Comparison of ENCODE assay signal across 1 cellular context in the genomic region with DNA sequence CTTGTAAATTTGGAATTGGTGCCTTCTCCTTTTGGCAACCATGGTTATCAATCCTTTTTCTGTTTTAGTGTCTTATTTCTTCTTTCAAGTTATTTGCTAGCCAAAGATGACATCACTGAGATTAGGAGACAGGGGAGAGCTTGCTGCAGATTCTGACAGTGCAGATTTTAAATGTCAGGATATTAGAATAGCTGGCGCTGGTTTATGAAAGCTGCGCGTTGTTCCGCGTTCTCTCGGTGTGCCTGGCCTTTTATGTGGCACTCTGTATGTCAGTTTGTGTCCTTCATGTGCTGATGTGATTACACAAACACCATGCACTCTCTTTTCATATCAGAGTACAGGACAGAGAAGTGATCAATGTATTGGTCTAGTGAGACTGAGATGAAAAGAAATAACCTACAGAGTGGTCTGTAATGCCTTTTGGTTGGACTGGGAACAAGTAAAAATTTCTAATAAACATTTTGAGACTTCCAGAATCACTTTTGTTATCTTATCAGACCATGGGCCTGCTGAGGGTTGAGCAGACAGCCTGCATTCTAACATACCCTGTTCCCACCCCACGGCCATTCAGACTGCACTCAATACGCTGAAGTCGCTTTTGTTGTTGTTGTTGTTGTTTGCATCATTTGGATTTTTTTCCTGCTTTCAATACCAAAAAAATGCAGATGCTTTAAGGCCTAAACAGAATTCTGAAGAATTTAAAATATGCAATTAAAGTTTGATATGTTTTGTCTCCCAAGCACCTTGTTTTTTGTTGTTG.
TF ChIP-seq lines count a peak whose summit lies in the region.

No MANE protein-coding gene starts in this region.

TF ChIP-seq in GM23338, 12 proteins besides CTCF, POLR2A, EP300 and RAD21 (continued from another document):
- TF ChIP-seq ZNF462 (CRISPR knock-in tag; IDR thresholded peaks at IDR 0.05) = no peak
TF ChIP-seq in GM23338: peak in this region for 0.
